1 cellular context compared by ENCODE assay signal in the genomic region with DNA sequence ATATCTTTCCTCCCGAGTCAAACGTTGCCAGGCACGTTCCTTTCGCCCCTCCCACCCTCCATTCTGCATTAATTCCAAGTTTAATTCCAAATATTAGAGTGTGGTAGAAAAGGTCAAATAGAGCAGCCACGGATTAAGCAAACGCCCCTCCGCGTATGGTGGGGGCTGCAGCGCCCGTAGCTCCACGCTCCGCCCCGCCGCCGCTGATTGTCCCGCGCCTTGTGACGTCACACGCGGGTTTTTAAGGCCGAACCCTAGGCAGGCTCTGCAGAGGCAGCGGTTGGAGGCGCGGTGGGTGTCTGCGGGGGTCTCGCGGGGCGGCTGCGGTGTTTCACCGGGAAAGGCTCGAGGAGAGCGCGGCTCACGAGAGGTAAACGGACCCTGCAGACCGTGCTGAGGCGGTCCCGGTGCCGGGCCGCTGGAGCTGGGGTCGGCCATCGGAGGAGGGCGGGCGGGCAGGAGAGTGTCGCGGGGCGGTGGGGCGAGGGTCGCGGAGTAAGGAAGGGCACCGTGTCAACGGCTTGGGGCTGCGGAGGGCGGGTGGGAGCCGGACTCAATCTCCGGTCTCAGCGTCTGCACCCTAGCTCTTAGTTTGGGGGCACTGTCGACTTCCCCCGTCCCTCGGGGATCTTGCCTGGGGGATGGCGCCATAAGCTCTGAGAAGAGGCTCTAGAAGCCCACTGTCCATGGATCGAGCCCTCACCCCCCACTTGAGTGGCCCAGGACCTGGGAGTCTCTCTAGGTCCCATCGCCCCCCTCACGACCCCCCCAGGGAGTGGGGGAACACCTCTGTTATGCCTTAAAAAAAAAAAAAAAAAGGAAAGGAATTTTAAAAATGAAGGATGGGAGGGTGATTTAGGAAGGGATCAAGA.
A peak's percentile ranks its signal among the peaks of the same experiment; 100 is the strongest.
TF ChIP-seq lines count a peak whose summit lies in the region.

A gene with protein sequence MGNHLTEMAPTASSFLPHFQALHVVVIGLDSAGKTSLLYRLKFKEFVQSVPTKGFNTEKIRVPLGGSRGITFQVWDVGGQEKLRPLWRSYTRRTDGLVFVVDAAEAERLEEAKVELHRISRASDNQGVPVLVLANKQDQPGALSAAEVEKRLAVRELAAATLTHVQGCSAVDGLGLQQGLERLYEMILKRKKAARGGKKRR (plus strand): TSS at position 270 of the 872 bp plus-strand sequence. CDS start 740 bp downstream, outside the sequence.

TF ChIP-seq in HEK293, 187 proteins besides CTCF, POLR2A, EP300 and RAD21 (continued from another document):
- TF ChIP-seq, protein P1, sequence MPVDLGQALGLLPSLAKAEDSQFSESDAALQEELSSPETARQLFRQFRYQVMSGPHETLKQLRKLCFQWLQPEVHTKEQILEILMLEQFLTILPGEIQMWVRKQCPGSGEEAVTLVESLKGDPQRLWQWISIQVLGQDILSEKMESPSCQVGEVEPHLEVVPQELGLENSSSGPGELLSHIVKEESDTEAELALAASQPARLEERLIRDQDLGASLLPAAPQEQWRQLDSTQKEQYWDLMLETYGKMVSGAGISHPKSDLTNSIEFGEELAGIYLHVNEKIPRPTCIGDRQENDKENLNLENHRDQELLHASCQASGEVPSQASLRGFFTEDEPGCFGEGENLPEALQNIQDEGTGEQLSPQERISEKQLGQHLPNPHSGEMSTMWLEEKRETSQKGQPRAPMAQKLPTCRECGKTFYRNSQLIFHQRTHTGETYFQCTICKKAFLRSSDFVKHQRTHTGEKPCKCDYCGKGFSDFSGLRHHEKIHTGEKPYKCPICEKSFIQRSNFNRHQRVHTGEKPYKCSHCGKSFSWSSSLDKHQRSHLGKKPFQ (tag by site-specific recombination; IDR thresholded peaks at IDR 0.05): no peak
- TF ChIP-seq ZNF404 (tag by site-specific recombination; IDR thresholded peaks at IDR 0.05): no peak
- TF ChIP-seq ZNF704 (tag by site-specific recombination; IDR thresholded peaks at IDR 0.05): no peak
- TF ChIP-seq GLI2 (tag by site-specific recombination; IDR thresholded peaks at IDR 0.05; ENCODE audit: borderline replicate concordance, low read depth): no peak
- TF ChIP-seq GLIS2 (tag by site-specific recombination; IDR thresholded peaks at IDR 0.05): peak; percentile 86
- peak; percentile 64 for TF ChIP-seq GLIS1 (tag by site-specific recombination; IDR thresholded peaks at IDR 0.05)
- TF ChIP-seq ZBTB8A (tag by site-specific recombination; IDR thresholded peaks at IDR 0.05): peak; percentile 77
- 0 out of 2 replicates have a peak, but pooled peaks have one; percentile 37 for TF ChIP-seq ZNF558 (tag by site-specific recombination; IDR thresholded peaks at IDR 0.05)
- no peak for TF ChIP-seq ZNF621 (tag by site-specific recombination; IDR thresholded peaks at IDR 0.05)
- TF ChIP-seq ZNF629 (tag by site-specific recombination; IDR thresholded peaks at IDR 0.05): peak; percentile 96
- TF ChIP-seq ZNF155 (tag by site-specific recombination; IDR thresholded peaks at IDR 0.05): no peak
- TF ChIP-seq KLF9 (tag by site-specific recombination; IDR thresholded peaks at IDR 0.05; ENCODE audit: low read depth): peak; percentile 45; the same call in 1 of the 2 replicates
- no peak for TF ChIP-seq ZNF473 (tag by site-specific recombination; IDR thresholded peaks at IDR 0.05)
- TF ChIP-seq, protein P2, sequence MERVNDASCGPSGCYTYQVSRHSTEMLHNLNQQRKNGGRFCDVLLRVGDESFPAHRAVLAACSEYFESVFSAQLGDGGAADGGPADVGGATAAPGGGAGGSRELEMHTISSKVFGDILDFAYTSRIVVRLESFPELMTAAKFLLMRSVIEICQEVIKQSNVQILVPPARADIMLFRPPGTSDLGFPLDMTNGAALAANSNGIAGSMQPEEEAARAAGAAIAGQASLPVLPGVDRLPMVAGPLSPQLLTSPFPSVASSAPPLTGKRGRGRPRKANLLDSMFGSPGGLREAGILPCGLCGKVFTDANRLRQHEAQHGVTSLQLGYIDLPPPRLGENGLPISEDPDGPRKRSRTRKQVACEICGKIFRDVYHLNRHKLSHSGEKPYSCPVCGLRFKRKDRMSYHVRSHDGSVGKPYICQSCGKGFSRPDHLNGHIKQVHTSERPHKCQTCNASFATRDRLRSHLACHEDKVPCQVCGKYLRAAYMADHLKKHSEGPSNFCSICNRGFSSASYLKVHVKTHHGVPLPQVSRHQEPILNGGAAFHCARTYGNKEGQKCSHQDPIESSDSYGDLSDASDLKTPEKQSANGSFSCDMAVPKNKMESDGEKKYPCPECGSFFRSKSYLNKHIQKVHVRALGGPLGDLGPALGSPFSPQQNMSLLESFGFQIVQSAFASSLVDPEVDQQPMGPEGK (tag by site-specific recombination; IDR thresholded peaks at IDR 0.05): peak; percentile 95
- peak; percentile 58; the same call in 1 of the 2 replicates for TF ChIP-seq ZNF324 (tag by site-specific recombination; IDR thresholded peaks at IDR 0.05)
- TF ChIP-seq ZNF571 (tag by site-specific recombination; IDR thresholded peaks at IDR 0.05): no peak
- peak; percentile 53; the same call in 1 of the 2 replicates for TF ChIP-seq KLF16 (tag by site-specific recombination; IDR thresholded peaks at IDR 0.05)
- TF ChIP-seq ZNF529 (tag by site-specific recombination; IDR thresholded peaks at IDR 0.05; ENCODE audit: insufficient replicate concordance): no peak
- 0 out of 2 replicates have a peak, but pooled peaks have one; percentile 58 for TF ChIP-seq KLF17 (tag by site-specific recombination; IDR thresholded peaks at IDR 0.05)
- no peak for TF ChIP-seq ZNF544 (tag by site-specific recombination; IDR thresholded peaks at IDR 0.05)
- no peak for TF ChIP-seq ZNF112 (tag by site-specific recombination; IDR thresholded peaks at IDR 0.05)
- no peak for TF ChIP-seq YY2 (tag by site-specific recombination; IDR thresholded peaks at IDR 0.05)
- TF ChIP-seq ZNF561 (tag by site-specific recombination; IDR thresholded peaks at IDR 0.05; ENCODE audit: borderline replicate concordance): no peak
- TF ChIP-seq, protein P3, sequence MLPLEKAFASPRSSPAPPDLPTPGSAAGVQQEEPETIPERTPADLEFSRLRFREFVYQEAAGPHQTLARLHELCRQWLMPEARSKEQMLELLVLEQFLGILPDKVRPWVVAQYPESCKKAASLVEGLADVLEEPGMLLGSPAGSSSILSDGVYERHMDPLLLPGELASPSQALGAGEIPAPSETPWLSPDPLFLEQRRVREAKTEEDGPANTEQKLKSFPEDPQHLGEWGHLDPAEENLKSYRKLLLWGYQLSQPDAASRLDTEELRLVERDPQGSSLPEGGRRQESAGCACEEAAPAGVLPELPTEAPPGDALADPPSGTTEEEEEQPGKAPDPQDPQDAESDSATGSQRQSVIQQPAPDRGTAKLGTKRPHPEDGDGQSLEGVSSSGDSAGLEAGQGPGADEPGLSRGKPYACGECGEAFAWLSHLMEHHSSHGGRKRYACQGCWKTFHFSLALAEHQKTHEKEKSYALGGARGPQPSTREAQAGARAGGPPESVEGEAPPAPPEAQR (tag by site-specific recombination; IDR thresholded peaks at IDR 0.05): no peak
